22 cellular contexts compared by ENCODE assay signal in genomic region chr1:248918126-248918525, GRCh38. TPM values are rescaled to one million over a fixed set of nuclear protein-coding genes. Genes with fewer than 3 reads are reported as not detected.
DNase-seq lines count a peak whose midpoint lies in the region; ATAC-seq and TF ChIP-seq lines count a peak whose summit lies in the region.
"Had no signal": no experiment of that assay in that cellular context is flagged by ENCODE, and none has a peak within 500 bp of the region (broad histone marks: within the 10 kb centered on the region; RNA-seq: fewer than 3 reads in every experiment).

No MANE protein-coding gene starts in this region.

- DNase-seq in DMS 273 (lab: John Stamatoyannopoulos, UW; ENCODE audit: unreplicated experiment) (peak; percentile 63), DMS 273 treated with DMSO at 0.1 percent for 48 hours (lab: John Stamatoyannopoulos, UW) (no peak), H4 (ENCODE audit: low spot score) (peak; percentile 64), NCI-H2107 treated with DMSO at 0.1 percent for 48 hours (lab: John Stamatoyannopoulos, UW; ENCODE audit: unreplicated experiment) (peak; percentile 22), foreskin keratinocyte (no peak), HCEC 1CT (no peak), esophagus muscularis mucosa (ENCODE audit: extremely low spot score) (no peak), cerebellar cortex (ENCODE audit: low spot score) (no peak)
- DNase-seq: activated CD4-positive, alpha-beta T cell treated with anti-CD3 and anti-CD28 coated beads, Interleukin-2, amount 50 U/mL, for 4 hours; activated naive CD4-positive, alpha-beta T cell treated with Interleukin-2 at 50 U/mL for 16 hours; effector CD8-positive, alpha-beta T cell; KG1; kidney; mucosa of descending colon; NCI-H146; nephron progenitor cell; small intestine; stimulated activated CD4-positive, alpha-beta T cell treated with anti-CD3 and anti-CD28 coated beads, Interleukin-1b, Interleukin-23, amount 100 ng/mL, for 48 hours; stimulated activated CD8-positive, alpha-beta memory T cell treated with anti-CD3 and anti-CD28 coated beads, Interleukin-4, amount 100 ng/mL, for 48 hours; tibial artery had no signal

- H3K27ac ChIP-seq in foreskin keratinocyte: no peak overlapping the region
- no peak overlapping the region for H3K27ac ChIP-seq in esophagus muscularis mucosa (replicated peaks in 1 of 4)
- H3K27ac ChIP-seq: 22Rv1, epithelial cell of prostate, tibial artery had no signal

- H3K4me1 ChIP-seq in foreskin keratinocyte (no peaks in the 10 kb centered on the region), esophagus muscularis mucosa (peaks cover 0 to 10% (median 1%) of the 10 kb centered on the region in 4 donors)
- H3K4me1 ChIP-seq: tibial artery had no signal

- no peaks in the 10 kb centered on the region for H3K9me3 ChIP-seq in esophagus muscularis mucosa
- H3K9me3 ChIP-seq: mucosa of descending colon, tibial artery had no signal

- TF ChIP-seq EP300 in esophagus muscularis mucosa (IDR thresholded peaks at IDR 0.05): no peak

- WGBS in esophagus muscularis mucosa: 99% methylated on average over 8 of the region's 8 CpGs

- no peak for TF ChIP-seq POLR2A in esophagus muscularis mucosa (IDR thresholded peaks at IDR 0.05; ENCODE audit: low read depth)

- TF ChIP-seq CTCF in foreskin keratinocyte (conservative IDR thresholded peaks at IDR 0.05) (no peak), esophagus muscularis mucosa (IDR thresholded peaks at IDR 0.05) (no peak)

- H3K4me3 ChIP-seq in esophagus muscularis mucosa: no peak overlapping the region
- H3K4me3 ChIP-seq: mucosa of descending colon, tibial artery had no signal

- H3K36me3 ChIP-seq in esophagus muscularis mucosa: peaks cover 35 to 56% (median 47%) of the 10 kb centered on the region in 4 donors

- ATAC-seq in foreskin keratinocyte: peak; percentile 26
- ATAC-seq: mucosa of descending colon had no signal

- no peaks in the 10 kb centered on the region for H3K27me3 ChIP-seq in foreskin keratinocyte
- H3K27me3 ChIP-seq in esophagus muscularis mucosa: no peaks in the 10 kb centered on the region
- H3K27me3 ChIP-seq: tibial artery had no signal

- intact Hi-C loops in esophagus muscularis mucosa (cut with DNase I): no loop called here

RNA-seq across cellular contexts. Expression of gene PGBD2, which starts 12.1 kb away (rescaled TPM):
- total RNA-seq in H4 (2014; rRNA removed; shearing (Covaris generic)): 8.3 and 9.6 TPM in 2 replicates
- 3.4 and 4.1 TPM in 2 replicates for total RNA-seq in foreskin keratinocyte
- polyA plus RNA-seq in foreskin keratinocyte: 2.0 and 2.4 TPM in 2 replicates
- 1 to 10 TPM; 3.1 to 5.6 (median 4.1) TPM for total RNA-seq in esophagus muscularis mucosa

RNA-seq across cellular contexts. Expression of gene ZNF692, which starts 59.2 kb away (rescaled TPM):
- 5.2 and 5.3 TPM in 2 replicates for total RNA-seq in H4 (2014; rRNA removed; shearing (Covaris generic))
- total RNA-seq in foreskin keratinocyte (26.2 and 27.3 TPM in 2 replicates), esophagus muscularis mucosa (10 to 100 TPM; 19.4 to 37.3 (median 30.5) TPM)
- polyA plus RNA-seq in foreskin keratinocyte: 33.1 and 33.8 TPM in 2 replicates

Comparison
In these comparisons a context has a peak if more than half of its experiments do, and no peak if none do; other contexts are left out.
1. DNase-seq: peak in DMS 273 (single experiment), H4 (single experiment) and NCI-H2107 treated with DMSO at 0.1 percent for 48 hours (single experiment); none in DMS 273 treated with DMSO at 0.1 percent for 48 hours (single experiment), foreskin keratinocyte (0 of 2), HCEC 1CT (single experiment), esophagus muscularis mucosa (single experiment) and cerebellar cortex (single experiment).